ENCODE assay signal across 20 cellular contexts in genomic region chr18:22267225-22267624, GRCh38.
DNase-seq lines count a peak whose midpoint lies in the region; ATAC-seq, FAIRE-seq and TF ChIP-seq lines count a peak whose summit lies in the region.
"Had no signal": no experiment of that assay in that cellular context is flagged by ENCODE, and none has a peak within 500 bp of the region (broad histone marks: within the 10 kb centered on the region; RNA-seq: fewer than 3 reads in every experiment).

No MANE protein-coding gene starts in this region.

- H2AFZ ChIP-seq in hepatocyte, result no peak overlapping the region
- H2AFZ ChIP-seq: GM23338 had no signal

- H3K36me3 ChIP-seq in left ventricle myocardium inferior, result no peaks in the 10 kb centered on the region
- no peaks in the 10 kb centered on the region for H3K36me3 ChIP-seq in hepatocyte (replicated peaks; ENCODE audit: insufficient read depth, low read depth)

- H3K4me3 ChIP-seq in left ventricle myocardium inferior (peak overlapping the region; percentile 62), hepatocyte (no peak overlapping the region)
- H3K4me3 ChIP-seq: A549, GM23338 had no signal

- TF ChIP-seq CTCF in left ventricle myocardium inferior (IDR thresholded peaks at IDR 0.05; ENCODE audit: borderline replicate concordance), result no peak
- no peak for TF ChIP-seq CTCF in hepatocyte (IDR thresholded peaks at IDR 0.05; ENCODE audit: poor library complexity)
- TF ChIP-seq CTCF in foreskin keratinocyte (conservative IDR thresholded peaks at IDR 0.05), result no peak

- intact Hi-C loops in Right ventricle myocardium inferior (cut with DNase I), result loop anchor here (1.0 to 5.0 kb wide), 6 partner anchors 60 to 200 kb away; no protein-coding TSS in a partner anchor
- intact Hi-C loops in cardiac septum (cut with DNase I), result loop anchor here (1.0 to 10.0 kb wide), 4 partner anchors 72 to 442 kb away; no protein-coding TSS in a partner anchor
- intact Hi-C loops in left ventricle myocardium inferior (cut with micrococcal nuclease), result no loop called here

- 89% methylated on average over 2 of the region's 2 CpGs for WGBS in hepatocyte (ENCODE audit: low lambda C conversion rate, missing lambda C conversion rate)

- no peaks in the 10 kb centered on the region for H4K20me1 ChIP-seq in hepatocyte (ENCODE audit: insufficient read depth, poor library complexity, severe bottlenecking)

- H3K4me1 ChIP-seq in left ventricle myocardium inferior (peaks cover 39% of the 10 kb centered on the region), hepatocyte (ENCODE audit: insufficient read depth) (peaks cover 13% of the 10 kb centered on the region), foreskin keratinocyte (no peaks in the 10 kb centered on the region)
- H3K4me1 ChIP-seq: A549 had no signal

- no peak for FAIRE-seq in HTR-8/SVneo (lab: Jason Lieb, UNC)
- FAIRE-seq: A549, GM12892, GM18507, H54 had no signal

- H3K79me2 ChIP-seq in hepatocyte, result no peaks in the 10 kb centered on the region

- H3K27ac ChIP-seq in left ventricle myocardium inferior (replicated peaks), result peak overlapping the region; percentile 92
- H3K27ac ChIP-seq in hepatocyte, result peak overlapping the region; percentile 79
- no peak overlapping the region for H3K27ac ChIP-seq in foreskin keratinocyte
- H3K27ac ChIP-seq: 22Rv1, A549, C4-2B had no signal

- H3K9me3 ChIP-seq in left ventricle myocardium inferior (replicated peaks), result no peaks in the 10 kb centered on the region
- H3K9me3 ChIP-seq in hepatocyte (ENCODE audit: low read depth), result no peaks in the 10 kb centered on the region
- H3K9me3 ChIP-seq: A549 had no signal

- ATAC-seq in Right ventricle myocardium inferior (peak; percentile 8), HG03342 (IDR thresholded peaks at IDR 0.05; ENCODE audit: unreplicated experiment) (no peak), foreskin keratinocyte (no peak)
- ATAC-seq: A549, GM23338 had no signal

- H3K4me2 ChIP-seq in hepatocyte, result no peak overlapping the region
- H3K4me2 ChIP-seq: A549, GM23338 had no signal

- H3K27me3 ChIP-seq in left ventricle myocardium inferior (ENCODE audit: low read depth) (no peaks in the 10 kb centered on the region), hepatocyte (no peaks in the 10 kb centered on the region), foreskin keratinocyte (peaks cover 37% of the 10 kb centered on the region)

- no peak for DNase-seq in Right ventricle myocardium inferior (ENCODE audit: missing footprints)
- no peak for DNase-seq in cardiac septum (ENCODE audit: low spot score)
- no peak for DNase-seq in left ventricle myocardium inferior
- no peak for DNase-seq in hepatocyte (ENCODE audit: low spot score)
- no peak for DNase-seq in foreskin keratinocyte
- DNase-seq in HTR-8/SVneo (ENCODE audit: insufficient read length, low spot score), result no peak
- DNase-seq: AML-193; CD4-positive, alpha-beta T cell; DMS153; DMS79; GDM1; HCEC 1CT had no signal

- H3K9me2 ChIP-seq in hepatocyte (replicated peaks; ENCODE audit: insufficient read depth), result no peaks in the 10 kb centered on the region
